Comparison of ENCODE assay signal across 8 cellular contexts in the genomic region with DNA sequence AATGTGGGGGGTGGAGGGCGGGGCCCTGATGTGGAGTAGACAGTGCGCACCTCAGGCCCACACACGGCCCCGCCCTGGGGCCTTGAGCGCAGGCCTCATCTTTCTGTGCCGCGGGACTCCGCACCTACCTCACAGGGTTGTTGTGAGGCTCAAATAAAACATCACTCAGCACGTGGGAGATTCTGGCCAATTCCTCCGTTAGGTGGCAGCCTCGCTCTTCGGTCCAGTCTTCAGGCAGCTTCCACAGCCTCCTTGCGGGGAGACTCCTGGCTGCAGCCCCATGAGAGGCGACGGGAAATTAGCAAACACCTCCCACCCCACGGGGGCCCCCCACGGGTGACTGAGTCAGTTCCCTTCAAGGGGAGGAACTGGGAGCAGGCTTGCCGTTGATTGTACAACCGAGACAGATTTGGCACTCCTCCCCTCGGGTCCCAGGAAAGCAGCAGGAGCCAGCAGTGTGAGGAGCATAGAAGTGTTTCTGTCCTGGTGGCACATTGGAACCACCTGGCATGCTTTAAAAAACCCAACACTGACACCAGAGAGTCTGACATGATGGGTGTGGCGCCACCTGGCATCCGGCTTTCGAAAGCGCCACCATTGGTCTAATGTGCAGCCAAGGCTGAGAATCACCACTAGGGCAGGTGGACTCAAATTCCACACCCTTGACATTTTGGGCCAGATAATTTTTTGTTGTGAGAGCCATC. TPM values are rescaled to one million over a fixed set of nuclear protein-coding genes. Genes with fewer than 3 reads are reported as not detected.
DNase-seq lines count a peak whose midpoint lies in the region; ATAC-seq and TF ChIP-seq lines count a peak whose summit lies in the region.

No MANE protein-coding gene starts in this region.

- ATAC-seq in left colon (peak; percentile 86), upper lobe of right lung (peak; percentile 64)
- no peak for ATAC-seq in CD8-positive, alpha-beta T cell

- in situ Hi-C loops in brain microvascular endothelial cell (cut with HindIII; ENCODE audit: low pct_ligation_motif_present, low sequenced_read_pairs), result no loop called here

- H3K4me3 Mint-ChIP-seq in activated CD4-positive, alpha-beta T cell treated with anti-CD3 and anti-CD28 coated beads, Interleukin-2, amount 10 ng/mL, durations not matched to agents 7 days and 5 days, result no peak overlapping the region
- H3K4me3 Mint-ChIP-seq in CD8-positive, alpha-beta T cell, result no peak overlapping the region

- CTCF ChIA-PET in activated CD4-positive, alpha-beta T cell treated with anti-CD3 and anti-CD28 coated beads, Interleukin-2, amount 10 ng/mL, durations not matched to agents 7 days and 5 days (lab: Charles Lee), result no interaction called here
- CTCF ChIA-PET in CD8-positive, alpha-beta T cell (lab: Charles Lee), result no interaction called here

- peak overlapping the region; percentile 41 for H3K27ac Mint-ChIP-seq in activated CD4-positive, alpha-beta T cell treated with anti-CD3 and anti-CD28 coated beads, Interleukin-2, amount 10 ng/mL, durations not matched to agents 7 days and 5 days
- no peak overlapping the region for H3K27ac Mint-ChIP-seq in CD8-positive, alpha-beta T cell

- H3K36me3 ChIP-seq in brain microvascular endothelial cell (replicated peaks) (peaks cover 3% of the 10 kb centered on the region), upper lobe of right lung (no peaks in the 10 kb centered on the region)
- H3K36me3 ChIP-seq in CD8-positive, alpha-beta T cell (ENCODE audit: insufficient read depth, low read length), result no peaks in the 10 kb centered on the region

- no peaks in the 10 kb centered on the region for H3K9me3 ChIP-seq in upper lobe of right lung
- H3K9me3 ChIP-seq in CD8-positive, alpha-beta T cell (ENCODE audit: low read length), result no peaks in the 10 kb centered on the region

- H3K4me1 Mint-ChIP-seq in activated CD4-positive, alpha-beta T cell treated with anti-CD3 and anti-CD28 coated beads, Interleukin-2, amount 10 ng/mL, durations not matched to agents 7 days and 5 days, result peaks cover 40% of the 10 kb centered on the region
- H3K4me1 Mint-ChIP-seq in CD8-positive, alpha-beta T cell (ENCODE audit: low read depth), result peaks cover 25% of the 10 kb centered on the region

- H3K4me3 ChIP-seq in brain microvascular endothelial cell (ENCODE audit: low read depth, low read length), result no peak overlapping the region
- H3K4me3 ChIP-seq in upper lobe of right lung, result no peak overlapping the region
- no peak overlapping the region for H3K4me3 ChIP-seq in CD8-positive, alpha-beta T cell (ENCODE audit: low read depth, low read length)

- POLR2A ChIA-PET in activated CD4-positive, alpha-beta T cell treated with anti-CD3 and anti-CD28 coated beads, Interleukin-2, amount 10 ng/mL, durations not matched to agents 7 days and 5 days (lab: Charles Lee), result no interaction called here
- POLR2A ChIA-PET in CD8-positive, alpha-beta T cell (lab: Charles Lee), result no interaction called here

- DNase-seq in activated CD4-positive, alpha-beta T cell treated with anti-CD3 and anti-CD28 coated beads, Interleukin-2, amount 10 ng/mL, durations not matched to agents 7 days and 5 days, result no peak
- no peak for DNase-seq in activated CD4-positive, alpha-beta T cell treated with anti-CD3 and anti-CD28 coated beads for 1 hour
- DNase-seq in NCI-H226 (peak; percentile 12), brain microvascular endothelial cell (peak; percentile 69), left colon (peak in 1 of 2 donors; percentile 57), upper lobe of right lung (no peak)
- no peak for DNase-seq in effector CD4-positive, alpha-beta T cell
- DNase-seq in CD8-positive, alpha-beta T cell, result no peak

- intact Hi-C loops in left colon (cut with DNase I, micrococcal nuclease), result no loop called here
- intact Hi-C loops in upper lobe of right lung (cut with DNase I), result no loop called here
- intact Hi-C loops in CD8-positive, alpha-beta T cell (cut with DNase I, micrococcal nuclease), result no loop called here

- H3K36me3 Mint-ChIP-seq in activated CD4-positive, alpha-beta T cell treated with anti-CD3 and anti-CD28 coated beads, Interleukin-2, amount 10 ng/mL, durations not matched to agents 7 days and 5 days (ENCODE audit: low read depth), result peaks cover 7% of the 10 kb centered on the region
- H3K36me3 Mint-ChIP-seq in CD8-positive, alpha-beta T cell, result peaks cover 12% of the 10 kb centered on the region

- no peaks in the 10 kb centered on the region for H3K27me3 ChIP-seq in brain microvascular endothelial cell (replicated peaks)
- peaks cover 3% of the 10 kb centered on the region for H3K27me3 ChIP-seq in upper lobe of right lung
- no peaks in the 10 kb centered on the region for H3K27me3 ChIP-seq in CD8-positive, alpha-beta T cell (ENCODE audit: insufficient read depth, low read length)

- TF ChIP-seq CTCF in brain microvascular endothelial cell (IDR thresholded peaks at IDR 0.05; ENCODE audit: low read depth, low read length, missing control alignments) (peak; percentile 66), upper lobe of right lung (IDR thresholded peaks at IDR 0.05) (no peak)
- TF ChIP-seq CTCF in CD8-positive, alpha-beta T cell (IDR thresholded peaks at IDR 0.05), result no peak

- no peaks in the 10 kb centered on the region for H3K27me3 Mint-ChIP-seq in activated CD4-positive, alpha-beta T cell treated with anti-CD3 and anti-CD28 coated beads, Interleukin-2, amount 10 ng/mL, durations not matched to agents 7 days and 5 days
- H3K27me3 Mint-ChIP-seq in CD8-positive, alpha-beta T cell (ENCODE audit: low read depth), result no peaks in the 10 kb centered on the region

- no peak overlapping the region for H3K27ac ChIP-seq in brain microvascular endothelial cell
- no peak overlapping the region for H3K27ac ChIP-seq in upper lobe of right lung
- H3K27ac ChIP-seq in CD8-positive, alpha-beta T cell (ENCODE audit: low read depth, low read length), result no peak overlapping the region

- no peaks in the 10 kb centered on the region for H3K9me3 Mint-ChIP-seq in activated CD4-positive, alpha-beta T cell treated with anti-CD3 and anti-CD28 coated beads, Interleukin-2, amount 10 ng/mL, durations not matched to agents 7 days and 5 days
- H3K9me3 Mint-ChIP-seq in CD8-positive, alpha-beta T cell, result no peaks in the 10 kb centered on the region

- H3K4me1 ChIP-seq in upper lobe of right lung, result no peaks in the 10 kb centered on the region
- peaks cover 3% of the 10 kb centered on the region for H3K4me1 ChIP-seq in CD8-positive, alpha-beta T cell (ENCODE audit: insufficient read depth, low read length)

RNA-seq across cellular contexts. Expression of gene MRM1, which starts 7.6 kb away (rescaled TPM):
- total RNA-seq in activated CD4-positive, alpha-beta T cell treated with anti-CD3 and anti-CD28 coated beads, Interleukin-2, amount 10 ng/mL, durations not matched to agents 7 days and 5 days, result 1 to 10 TPM; 6.8 to 8.6 TPM
- 10 to 100 TPM in 1 of 2 donors, 1 to 10 TPM in 1; 7.6 to 10.2 TPM for total RNA-seq in left colon
- total RNA-seq in upper lobe of right lung, result 5.6 TPM
- total RNA-seq in CD8-positive, alpha-beta T cell, result 1 to 10 TPM; 1.4 TPM

RNA-seq across cellular contexts. Expression of gene DHRS11, which starts 17.3 kb away (rescaled TPM):
- 1 to 10 TPM; 4.8 to 5.0 TPM for total RNA-seq in activated CD4-positive, alpha-beta T cell treated with anti-CD3 and anti-CD28 coated beads, Interleukin-2, amount 10 ng/mL, durations not matched to agents 7 days and 5 days
- 100 to 1,000 TPM; 221 to 249 TPM for total RNA-seq in left colon
- total RNA-seq in upper lobe of right lung, result 5.7 TPM
- total RNA-seq in CD8-positive, alpha-beta T cell, result 1 to 10 TPM; 1.7 to 2.6 TPM

Comparison
In these comparisons a context has a peak if more than half of its experiments do, and no peak if none do; other contexts are left out.
1. DNase-seq: peak in NCI-H226 (single experiment) and brain microvascular endothelial cell (single experiment); none in activated CD4-positive, alpha-beta T cell treated with anti-CD3 and anti-CD28 coated beads, Interleukin-2, amount 10 ng/mL, durations not matched to agents 7 days and 5 days (single experiment), activated CD4-positive, alpha-beta T cell treated with anti-CD3 and anti-CD28 coated beads for 1 hour (single experiment), upper lobe of right lung (single experiment), effector CD4-positive, alpha-beta T cell (single experiment) and CD8-positive, alpha-beta T cell (0 of 7).
2. RNA of gene DHRS11, which starts 17.3 kb away (total RNA-seq): 221 to 249 TPM in left colon; 5.7 TPM in upper lobe of right lung (single experiment), 4.8 to 5.0 TPM in activated CD4-positive, alpha-beta T cell treated with anti-CD3 and anti-CD28 coated beads, Interleukin-2, amount 10 ng/mL, durations not matched to agents 7 days and 5 days and 1.7 to 2.6 TPM in CD8-positive, alpha-beta T cell; every median in the first group is over 10 times any median in the second.